ENCODE assay signal across 23 cellular contexts in genomic region chr1:204336642-204337041, GRCh38.
"Had no signal": no experiment of that assay in that cellular context is flagged by ENCODE, and none has a peak within 500 bp of the region (broad histone marks: within the 10 kb centered on the region; RNA-seq: fewer than 3 reads in every experiment).

No MANE protein-coding gene starts in this region.

- DNase-seq: activated CD4-positive, alpha-beta T cell treated with anti-CD3 and anti-CD28 coated beads, Interleukin-2, amount 50 U/mL, for 4 hours; activated gamma-delta T cell treated with Interleukin-2 at 50 U/mL for 16 hours; activated T-cell treated with anti-CD3 and anti-CD28 coated beads, Interleukin-2, amount 50 U/mL, for 72 hours; amniotic stem cell; effector memory CD8-positive, alpha-beta T cell; foreskin keratinocyte; glutamatergic neuron; hippocampal formation; mucosa of descending colon; naive thymus-derived CD4-positive, alpha-beta T cell; pancreas; stimulated activated CD4-positive, alpha-beta T cell treated with anti-CD3 and anti-CD28 coated beads, Interleukin-4, amount 100 ng/mL, for 24 hours; stomach; SW 1271; testis; upper lobe of left lung; WERI-Rb-1 had no signal

- H3K4me3 ChIP-seq: mucosa of descending colon, pancreas, smooth muscle cell, stomach, testis, upper lobe of left lung had no signal

- H3K36me3 Mint-ChIP-seq: activated naive CD8-positive, alpha-beta T cell; memory B cell; naive thymus-derived CD4-positive, alpha-beta T cell; stimulated activated effector memory CD8-positive, alpha-beta T cell treated with anti-CD3 and anti-CD28 coated beads, Interleukin-12 subunit alpha, Interleukin-12 subunit beta, amount 100 ng/mL, for 72 hours had no signal

- H3K27ac ChIP-seq: epithelial cell of prostate, foreskin keratinocyte, pancreas, testis, upper lobe of left lung, WERI-Rb-1 had no signal

- H3K9me3 ChIP-seq: mucosa of descending colon, pancreas, stomach, testis, upper lobe of left lung had no signal

- H3K36me3 ChIP-seq: pancreas, stomach, upper lobe of left lung, WERI-Rb-1 had no signal

- H3K27ac Mint-ChIP-seq: activated naive CD8-positive, alpha-beta T cell; activated T-cell treated with anti-CD3 and anti-CD28 coated beads, Interleukin-2, amount 50 U/mL, for 72 hours; effector memory CD8-positive, alpha-beta T cell; memory B cell; naive thymus-derived CD4-positive, alpha-beta T cell; stimulated activated effector memory CD8-positive, alpha-beta T cell treated with anti-CD3 and anti-CD28 coated beads, Interleukin-12 subunit alpha, Interleukin-12 subunit beta, amount 100 ng/mL, for 72 hours had no signal

- H3K9me3 Mint-ChIP-seq: activated T-cell treated with anti-CD3 and anti-CD28 coated beads, Interleukin-2, amount 50 U/mL, for 72 hours; effector memory CD8-positive, alpha-beta T cell; memory B cell; naive thymus-derived CD4-positive, alpha-beta T cell; stimulated activated effector memory CD8-positive, alpha-beta T cell treated with anti-CD3 and anti-CD28 coated beads, Interleukin-12 subunit alpha, Interleukin-12 subunit beta, amount 100 ng/mL, for 72 hours had no signal

- ATAC-seq: activated T-cell treated with anti-CD3 and anti-CD28 coated beads, Interleukin-2, amount 50 U/mL, for 72 hours; effector memory CD8-positive, alpha-beta T cell; foreskin keratinocyte; mucosa of descending colon; naive thymus-derived CD4-positive, alpha-beta T cell; pancreas; sciatic nerve; stimulated activated effector memory CD8-positive, alpha-beta T cell treated with anti-CD3 and anti-CD28 coated beads, Interleukin-12 subunit alpha, Interleukin-12 subunit beta, amount 100 ng/mL, for 72 hours had no signal

- H3K4me1 ChIP-seq: foreskin keratinocyte, pancreas, upper lobe of left lung had no signal

- H3K4me1 Mint-ChIP-seq: memory B cell; naive thymus-derived CD4-positive, alpha-beta T cell; stimulated activated effector memory CD8-positive, alpha-beta T cell treated with anti-CD3 and anti-CD28 coated beads, Interleukin-12 subunit alpha, Interleukin-12 subunit beta, amount 100 ng/mL, for 72 hours had no signal

- H3K27me3 ChIP-seq: pancreas, stomach, testis, upper lobe of left lung had no signal

- H3K4me3 Mint-ChIP-seq: activated naive CD8-positive, alpha-beta T cell; activated T-cell treated with anti-CD3 and anti-CD28 coated beads, Interleukin-2, amount 50 U/mL, for 72 hours; effector memory CD8-positive, alpha-beta T cell; memory B cell; naive thymus-derived CD4-positive, alpha-beta T cell; stimulated activated effector memory CD8-positive, alpha-beta T cell treated with anti-CD3 and anti-CD28 coated beads, Interleukin-12 subunit alpha, Interleukin-12 subunit beta, amount 100 ng/mL, for 72 hours had no signal

- H3K4me2 ChIP-seq: smooth muscle cell had no signal
